In genomic region chr12:93377252-93377542, GRCh38 we compare ENCODE assay signal across 8 cellular contexts. TPM values are rescaled to one million over a fixed set of nuclear protein-coding genes. Genes with fewer than 3 reads are reported as not detected.
A peak's percentile ranks its signal among the peaks of the same experiment; 100 is the strongest.
DNase-seq lines count a peak whose midpoint lies in the region; ATAC-seq, FAIRE-seq and TF ChIP-seq lines count a peak whose summit lies in the region.

No MANE protein-coding gene starts in this region.

- H2AFZ ChIP-seq in parathyroid adenoma: peak overlapping the region; percentile 80

- H3K4me1 ChIP-seq in parathyroid adenoma: peaks cover 8% of the 10 kb centered on the region

- peaks cover 16% of the 10 kb centered on the region for H3K79me2 ChIP-seq in parathyroid adenoma

- H3K36me3 Mint-ChIP-seq in Calu3 (ENCODE audit: insufficient read depth, unreplicated experiment) (peaks cover 44% of the 10 kb centered on the region), T-cell (no peaks in the 10 kb centered on the region)

- no peaks in the 10 kb centered on the region for H3K9me3 ChIP-seq in parathyroid adenoma (ENCODE audit: control insufficient read depth, low read length)

- POLR2A ChIA-PET in T-cell (lab: Charles Lee): interaction anchor here in 1 of 2 donors (0.8 kb wide), 1 partner anchor 34 kb away, joined by 3 read pairs; no protein-coding TSS in a partner anchor

- H3K4me1 Mint-ChIP-seq in Calu3 (ENCODE audit: low read depth, unreplicated experiment) (peaks cover 58% of the 10 kb centered on the region), T-cell (peaks cover 33 to 42% (median 35%) of the 10 kb centered on the region in 3 donors)

- no peaks in the 10 kb centered on the region for H3K27me3 ChIP-seq in parathyroid adenoma (ENCODE audit: control insufficient read depth, insufficient read depth, low read length)

- H3K9me3 Mint-ChIP-seq in Calu3 (ENCODE audit: low read depth, unreplicated experiment): no peaks in the 10 kb centered on the region
- no peaks in the 10 kb centered on the region for H3K9me3 Mint-ChIP-seq in T-cell

- no peak overlapping the region for H3K9ac ChIP-seq in parathyroid adenoma

- peak overlapping the region; percentile 47 for H3K4me2 ChIP-seq in parathyroid adenoma (ENCODE audit: low read length)

- ATAC-seq in T-cell (replicated peaks in 1 of 4): no peak

- FAIRE-seq in GM19239 (lab: Jason Lieb, UNC): no peak

- peak overlapping the region; percentile 62 for H3K4me3 ChIP-seq in fibroblast of villous mesenchyme (ENCODE audit: low read depth, low read length)
- H3K4me3 ChIP-seq in parathyroid adenoma (ENCODE audit: low read depth, low read length): peak overlapping the region; percentile 63

- TF ChIP-seq CTCF in Calu3 (IDR thresholded peaks at IDR 0.05; ENCODE audit: unreplicated experiment) (no peak), fibroblast of villous mesenchyme (IDR thresholded peaks at IDR 0.05; ENCODE audit: insufficient read depth, low read depth, low read length) (no peak), parathyroid adenoma (IDR thresholded peaks at IDR 0.05) (no peak)

- H3K27ac ChIP-seq in parathyroid adenoma: peak overlapping the region; percentile 98

- H3K27ac Mint-ChIP-seq in Calu3 (ENCODE audit: unreplicated experiment) (peak overlapping the region; percentile 91), T-cell (peak overlapping the region; percentile 40 to 47)

- DNase-seq in Calu3 (no peak), T-cell (no peak), fibroblast of villous mesenchyme (ENCODE audit: low read depth) (no peak), NCI-H1048 (lab: John Stamatoyannopoulos, UW) (no peak), GM19239 (ENCODE audit: insufficient read length, low spot score) (no peak), hippocampal formation (lab: John Stamatoyannopoulos, UW) (no peak), CD1c-positive myeloid dendritic cell (ENCODE audit: extremely low spot score) (no peak)

- H3K27me3 Mint-ChIP-seq in Calu3 (ENCODE audit: unreplicated experiment): no peaks in the 10 kb centered on the region
- H3K27me3 Mint-ChIP-seq in T-cell: no peaks in the 10 kb centered on the region

- H3K4me3 Mint-ChIP-seq in Calu3 (ENCODE audit: low read depth, unreplicated experiment) (peak overlapping the region; percentile 99), T-cell (peak overlapping the region; percentile 80 to 100 (median 87))

- CTCF ChIA-PET in Calu3 (lab: Charles Lee) (interaction anchor here (0.7 to 1.5 kb wide), 5 partner anchors 20 to 549 kb away, joined by 3 to 7 read pairs (median 4); no protein-coding TSS in a partner anchor), T-cell (lab: Charles Lee) (no interaction called here)

- intact Hi-C loops in Calu3 (cut with micrococcal nuclease; ENCODE audit: unreplicated experiment): loop anchor here (1.0 kb wide), 1 partner anchor 60 kb away; no protein-coding TSS in a partner anchor

- TSS peak; percentile 83 for BruUV-seq in Calu3 (replicated peaks; lab: Mats Ljungman, UMichigan)

- no peaks in the 10 kb centered on the region for H3K36me3 ChIP-seq in parathyroid adenoma (ENCODE audit: control insufficient read depth, insufficient read depth, low read length)

RNA-seq across cellular contexts. Expression of gene NUDT4, which starts 0.5 kb away (rescaled TPM):
- total RNA-seq in Calu3 (2022): 47.3 and 58.0 TPM in 2 replicates
- 10 to 100 TPM; 40.7 to 85.2 (median 46.0) TPM for total RNA-seq in T-cell
- 61.3 and 80.2 TPM in 2 replicates for total RNA-seq in fibroblast of villous mesenchyme
